ENCODE assay signal across 1 cellular context in genomic region chr4:105059337-105059736, GRCh38.
TF ChIP-seq lines count a peak whose summit lies in the region.

No MANE protein-coding gene starts in this region.

TF ChIP-seq in GM12878, 131 proteins besides CTCF, POLR2A, EP300 and RAD21 (continued from another document and continues in another):
- TF ChIP-seq IRF5 (IDR thresholded peaks at IDR 0.05; ENCODE audit: borderline replicate concordance) (no peak), MTA2 (IDR thresholded peaks at IDR 0.05; ENCODE audit: low read depth) (peak; percentile 60), SUZ12 (IDR thresholded peaks at IDR 0.05; ENCODE audit: unreplicated experiment) (no peak), IRF4 (IDR thresholded peaks at IDR 0.05; ENCODE audit: low read depth, low read length) (peak; percentile 91), BCL3 (IDR thresholded peaks at IDR 0.05; ENCODE audit: borderline replicate concordance, insufficient read depth, low read depth, low read length, poor library complexity, severe bottlenecking) (peak; percentile 85), TAF1 (IDR thresholded peaks at IDR 0.05; ENCODE audit: borderline replicate concordance, low read depth, low read length) (no peak), FOXK2 (IDR thresholded peaks at IDR 0.05) (no peak), ZBED1 (IDR thresholded peaks at IDR 0.05; ENCODE audit: borderline replicate concordance) (peak; percentile 90), BCLAF1 (IDR thresholded peaks at IDR 0.05) (no peak), BACH1 (IDR thresholded peaks at IDR 0.05; ENCODE audit: borderline replicate concordance) (no peak), SUPT20H (IDR thresholded peaks at IDR 0.05; ENCODE audit: borderline replicate concordance, control insufficient read depth, low read depth, low read length) (no peak), JUND (IDR thresholded peaks at IDR 0.05; ENCODE audit: low read depth, low read length) (no peak), DPF2 (IDR thresholded peaks at IDR 0.05) (peak; percentile 76), NR2F1 (conservative IDR thresholded peaks at IDR 0.05) (no peak), CUX1 (IDR thresholded peaks at IDR 0.05; ENCODE audit: insufficient replicate concordance, low read depth, low read length) (no peak), RFX5 (IDR thresholded peaks at IDR 0.05; ENCODE audit: low read depth, low read length) (no peak), TCF12 (IDR thresholded peaks at IDR 0.05; ENCODE audit: low read depth, low read length) (no peak), E2F4 (IDR thresholded peaks at IDR 0.05; ENCODE audit: low read depth, low read length) (no peak), ELK1 (IDR thresholded peaks at IDR 0.05; ENCODE audit: low read depth, low read length) (no peak), IRF3 (IDR thresholded peaks at IDR 0.05) (no peak), SMAD5 (IDR thresholded peaks at IDR 0.05; ENCODE audit: low read depth) (no peak), WRNIP1 (IDR thresholded peaks at IDR 0.05; ENCODE audit: borderline replicate concordance, low read depth, low read length) (no peak), USF2 (IDR thresholded peaks at IDR 0.05; ENCODE audit: borderline replicate concordance, low read depth, low read length) (no peak), JUNB (IDR thresholded peaks at IDR 0.05) (peak; percentile 93), LARP7 (IDR thresholded peaks at IDR 0.05) (no peak), NFYA (IDR thresholded peaks at IDR 0.05; ENCODE audit: borderline replicate concordance, low read depth, low read length) (no peak), SIX5 (IDR thresholded peaks at IDR 0.05; ENCODE audit: low read depth, low read length, severe bottlenecking) (no peak), KDM1A (IDR thresholded peaks at IDR 0.05; ENCODE audit: borderline replicate concordance) (no peak), HCFC1 (IDR thresholded peaks at IDR 0.05; ENCODE audit: low read length) (no peak), RB1 (IDR thresholded peaks at IDR 0.05; ENCODE audit: borderline replicate concordance) (no peak), ZNF384 (IDR thresholded peaks at IDR 0.05; ENCODE audit: borderline replicate concordance, low read depth, low read length) (no peak), YY1 (IDR thresholded peaks at IDR 0.05; ENCODE audit: low read depth, low read length) (no peak), NR2C1 (IDR thresholded peaks at IDR 0.05) (no peak), MEF2B (IDR thresholded peaks at IDR 0.05; ENCODE audit: partially characterized antibody, poor library complexity, severe bottlenecking) (peak; percentile 16), PKNOX1 (IDR thresholded peaks at IDR 0.05) (no peak), RUNX3 (IDR thresholded peaks at IDR 0.05; ENCODE audit: low read length) (peak; percentile 89), SIN3A (IDR thresholded peaks at IDR 0.05; ENCODE audit: low read depth, low read length) (no peak), E4F1 (IDR thresholded peaks at IDR 0.05; ENCODE audit: borderline replicate concordance, partially characterized antibody) (no peak), KAT2A (conservative IDR thresholded peaks at IDR 0.05; ENCODE audit: control insufficient read depth, low read depth, low read length) (no peak), CHD1 (IDR thresholded peaks at IDR 0.05; ENCODE audit: low read depth, low read length) (no peak), BMI1 (IDR thresholded peaks at IDR 0.05; ENCODE audit: borderline replicate concordance) (no peak), BCL11A (IDR thresholded peaks at IDR 0.05; ENCODE audit: low read depth, low read length) (peak; percentile 84), MEF2A (IDR thresholded peaks at IDR 0.05; ENCODE audit: insufficient read depth, low read depth, low read length) (peak; percentile 55; the same call in 1 of the 2 replicates), POLR2AphosphoS2 (IDR thresholded peaks at IDR 0.05; ENCODE audit: low read depth, low read length) (no peak), FOS (IDR thresholded peaks at IDR 0.05; ENCODE audit: borderline replicate concordance, extremely low read depth, insufficient read length) (no peak), SREBF1 (IDR thresholded peaks at IDR 0.05; ENCODE audit: low read length) (no peak), ZNF217 (IDR thresholded peaks at IDR 0.05) (peak; percentile 81)
